ENCODE assay signal across 8 cellular contexts in the genomic region with DNA sequence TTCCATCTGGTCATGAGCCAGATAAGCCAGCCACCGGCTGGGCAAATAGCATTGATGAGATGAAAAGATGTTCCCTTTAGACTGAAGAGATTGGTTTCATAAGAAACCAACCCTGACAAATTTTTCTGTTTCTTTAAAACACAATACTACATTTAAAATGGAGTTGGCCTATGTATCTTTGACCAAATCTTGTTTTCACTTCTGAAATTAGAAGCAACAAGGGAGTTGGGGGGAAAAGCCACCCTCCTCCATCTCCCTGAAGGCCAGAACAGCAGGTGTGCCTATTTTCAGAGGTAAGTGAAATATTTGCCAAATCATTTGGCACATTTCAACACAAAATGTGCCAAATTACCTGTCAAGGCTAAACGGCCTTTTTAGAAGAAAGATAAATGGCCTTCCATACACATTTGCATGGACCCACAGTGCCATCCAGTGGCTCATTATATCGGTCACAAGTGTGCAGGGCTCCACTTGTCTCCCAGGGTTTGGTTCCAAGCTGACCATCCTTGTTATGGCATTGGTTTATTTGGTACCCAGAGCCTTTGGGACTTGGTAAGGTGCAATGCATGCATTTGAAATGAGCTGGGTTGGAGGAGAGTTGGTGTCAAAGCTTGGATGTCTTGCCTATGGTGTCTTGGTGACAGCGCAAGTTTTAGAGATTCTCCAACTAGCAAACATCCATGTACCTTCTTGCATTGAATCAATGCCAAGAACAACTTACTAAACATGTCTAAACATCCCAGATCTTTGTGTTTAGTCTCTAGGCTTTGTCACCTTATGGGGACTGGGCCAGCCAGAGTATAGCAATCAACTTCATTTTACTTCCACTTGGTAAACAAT.
DNase-seq lines count a peak whose midpoint lies in the region; ATAC-seq, FAIRE-seq and TF ChIP-seq lines count a peak whose summit lies in the region.

No MANE protein-coding gene starts in this region.

- H3K27me3 ChIP-seq in parathyroid adenoma (ENCODE audit: control insufficient read depth, insufficient read depth, low read length), result no peaks in the 10 kb centered on the region

- H3K9me3 ChIP-seq in SK-N-MC (ENCODE audit: low read depth, low read length) (no peaks in the 10 kb centered on the region), parathyroid adenoma (ENCODE audit: control insufficient read depth, low read length) (no peaks in the 10 kb centered on the region)

- no peak overlapping the region for H2AFZ ChIP-seq in parathyroid adenoma

- H3K4me3 ChIP-seq in SK-N-MC, result peak overlapping the region; percentile 21; the same call in 1 of the 2 replicates
- H3K4me3 ChIP-seq in fibroblast of the aortic adventitia (ENCODE audit: low read depth, low read length), result no peak overlapping the region
- H3K4me3 ChIP-seq in parathyroid adenoma (ENCODE audit: low read depth, low read length), result no peak overlapping the region

- H3K27ac ChIP-seq in SK-N-MC, result peak overlapping the region; percentile 81
- H3K27ac ChIP-seq in parathyroid adenoma, result no peak overlapping the region

- DNase-seq in C1 segment of cervical spinal cord (lab: John Stamatoyannopoulos, UW) (peak in 9 of 14 donors; percentile 8 to 74 (median 27)), GM18507 (ENCODE audit: extremely low spot score, insufficient read length, low read depth) (no peak), NAMALWA (ENCODE audit: low spot score) (peak; percentile 38), SK-N-MC (ENCODE audit: low read depth, low spot score) (peak; percentile 65), fibroblast of the aortic adventitia (ENCODE audit: low read depth) (peak; percentile 50)
- no peak for DNase-seq in activated CD8-positive, alpha-beta memory T cell treated with anti-CD3 and anti-CD28 coated beads for 24 hours

- TF ChIP-seq CTCF in fibroblast of the aortic adventitia (IDR thresholded peaks at IDR 0.05; ENCODE audit: insufficient read depth, low read length) (peak; percentile 52), parathyroid adenoma (IDR thresholded peaks at IDR 0.05) (peak; percentile 35)

- H3K4me2 ChIP-seq in parathyroid adenoma (ENCODE audit: low read length), result no peak overlapping the region

- H3K9ac ChIP-seq in SK-N-MC (ENCODE audit: insufficient read length) (no peak overlapping the region), parathyroid adenoma (no peak overlapping the region)

- H3K36me3 ChIP-seq in SK-N-MC (ENCODE audit: insufficient read depth, low read length), result no peaks in the 10 kb centered on the region
- no peaks in the 10 kb centered on the region for H3K36me3 ChIP-seq in parathyroid adenoma (ENCODE audit: control insufficient read depth, insufficient read depth, low read length)

- no peak for ATAC-seq in HG02571 (IDR thresholded peaks at IDR 0.05; ENCODE audit: unreplicated experiment)

- peak; percentile 21 for FAIRE-seq in GM18507 (lab: Jason Lieb, UNC)

- no peaks in the 10 kb centered on the region for H3K4me1 ChIP-seq in parathyroid adenoma

- no peaks in the 10 kb centered on the region for H3K79me2 ChIP-seq in parathyroid adenoma

Comparison
In these comparisons a context has a peak if more than half of its experiments do, and no peak if none do; other contexts are left out.
1. DNase-seq: peak in C1 segment of cervical spinal cord (9 of 14), NAMALWA (single experiment), SK-N-MC (single experiment) and fibroblast of the aortic adventitia (single experiment); none in GM18507 (single experiment) and activated CD8-positive, alpha-beta memory T cell treated with anti-CD3 and anti-CD28 coated beads for 24 hours (single experiment).